8 cellular contexts compared by ENCODE assay signal in genomic region chr9:109780453-109781033, GRCh38. TPM values are rescaled to one million over a fixed set of nuclear protein-coding genes. Genes with fewer than 3 reads are reported as not detected.
DNase-seq lines count a peak whose midpoint lies in the region; ATAC-seq and TF ChIP-seq lines count a peak whose summit lies in the region.

No MANE protein-coding gene starts in this region.

- no peaks in the 10 kb centered on the region for H3K9me2 ChIP-seq in SK-N-SH

- CTCF ChIA-PET in SK-N-SH (lab: Yijun Ruan, JAX), result no interaction called here

- TF ChIP-seq RAD21 in SK-N-SH (IDR thresholded peaks at IDR 0.05; ENCODE audit: low read length), result no peak

- ATAC-seq in Right ventricle myocardium superior (ENCODE audit: poor library complexity) (peak; percentile 66), HG03354 (IDR thresholded peaks at IDR 0.05; ENCODE audit: poor library complexity, severe bottlenecking, unreplicated experiment) (no peak)

- H3K27me3 ChIP-seq in SK-N-SH (ENCODE audit: insufficient read depth) (no peaks in the 10 kb centered on the region), rectal smooth muscle tissue (ENCODE audit: control insufficient read depth, insufficient read depth, low read length) (peaks cover 3% of the 10 kb centered on the region), HAP-1 (ENCODE audit: low read depth) (peaks cover 4% of the 10 kb centered on the region)

- H2AFZ ChIP-seq in SK-N-SH (ENCODE audit: low read depth), result peak overlapping the region; percentile 67; the same call in 1 of the 2 replicates

- DNase-seq in ELR (ENCODE audit: low read depth) (peak; percentile 59), SK-N-SH (no peak), Right ventricle myocardium superior (peak; percentile 43), HAP-1 (ENCODE audit: low spot score in 2 of 2) (no peak), pons (ENCODE audit: low spot score) (no peak), DMS114 treated with DMSO at 0.1 percent for 48 hours (lab: John Stamatoyannopoulos, UW; ENCODE audit: unreplicated experiment) (no peak)

- H3K4me1 ChIP-seq in SK-N-SH (ENCODE audit: control insufficient read depth in 1 of 2, insufficient read depth in 2 of 2, low read depth in 1 of 2, low read length in 1 of 2), result no peaks in the 10 kb centered on the region
- H3K4me1 ChIP-seq in rectal smooth muscle tissue (ENCODE audit: control insufficient read depth, insufficient read depth, low read length), result peaks cover 2% of the 10 kb centered on the region
- no peaks in the 10 kb centered on the region for H3K4me1 ChIP-seq in HAP-1

- H3K9me3 ChIP-seq in SK-N-SH (no peaks in the 10 kb centered on the region), HAP-1 (no peaks in the 10 kb centered on the region)

- peaks cover 54% of the 10 kb centered on the region for H3K79me2 ChIP-seq in SK-N-SH (ENCODE audit: insufficient read depth)

- intact Hi-C loops in Right ventricle myocardium superior (cut with DNase I), result loop anchor here (2.0 kb wide), 1 partner anchor 48 kb away; no protein-coding TSS in a partner anchor

- peaks cover 0 to 9% of the 10 kb centered on the region in 2 experiments for H3K36me3 ChIP-seq in SK-N-SH (replicated peaks in 1 of 2; ENCODE audit: control insufficient read depth in 1 of 2, insufficient read depth in 2 of 2, low read length in 1 of 2)
- no peaks in the 10 kb centered on the region for H3K36me3 ChIP-seq in rectal smooth muscle tissue (ENCODE audit: control insufficient read depth, insufficient read depth, low read length)
- no peaks in the 10 kb centered on the region for H3K36me3 ChIP-seq in HAP-1 (replicated peaks)

- H3K27ac ChIP-seq in SK-N-SH (ENCODE audit: low read depth in 2 of 2, low read length in 1 of 2) (peak overlapping the region; percentile 58 to 93; a peak in 3 of 4 replicates), rectal smooth muscle tissue (ENCODE audit: low read depth, low read length) (no peak overlapping the region)

- WGBS in SK-N-SH (ENCODE audit: low lambda C conversion rate), result 1% methylated on average over 15 of the region's 16 CpGs

- no peak for TF ChIP-seq EP300 in SK-N-SH (IDR thresholded peaks at IDR 0.05; ENCODE audit: borderline replicate concordance in 1 of 2, low read depth in 1 of 2, low read length in 1 of 2)

- H3K9ac ChIP-seq in SK-N-SH (peak overlapping the region; percentile 99), rectal smooth muscle tissue (ENCODE audit: low read length) (no peak overlapping the region)

- in situ Hi-C loops in HAP-1 (cut with MboI; ENCODE audit: low sequenced_read_pairs), result no loop called here

- TF ChIP-seq CTCF in SK-N-SH (IDR thresholded peaks at IDR 0.05), result no peak

- POLR2A ChIA-PET in SK-N-SH (lab: Yijun Ruan, JAX), result no interaction called here

- peak overlapping the region; percentile 82 for H3K4me2 ChIP-seq in SK-N-SH

- H3K4me3 ChIP-seq in SK-N-SH (ENCODE audit: low read depth in 2 of 2, low read length in 1 of 2) (peak overlapping the region; percentile 73 to 99), rectal smooth muscle tissue (ENCODE audit: low read length) (peak overlapping the region; percentile 71), HAP-1 (no peak overlapping the region)

- no peaks in the 10 kb centered on the region for H3F3A ChIP-seq in SK-N-SH (replicated peaks; ENCODE audit: insufficient read depth)

- H4K20me1 ChIP-seq in SK-N-SH (ENCODE audit: insufficient read depth), result peaks cover 3% of the 10 kb centered on the region; the same call in 1 of the 2 replicates

TF ChIP-seq in SK-N-SH, 30 proteins besides CTCF, POLR2A, EP300 and RAD21:
- TF ChIP-seq NFIC (IDR thresholded peaks at IDR 0.05; ENCODE audit: borderline replicate concordance) (no peak), IRF3 (IDR thresholded peaks at IDR 0.05; ENCODE audit: low read depth, low read length) (no peak), SIN3A (IDR thresholded peaks at IDR 0.05; ENCODE audit: borderline replicate concordance, low read depth, low read length) (0 out of 2 replicates have a peak, but pooled peaks have one; percentile 49)
- TF ChIP-seq, protein P1, sequence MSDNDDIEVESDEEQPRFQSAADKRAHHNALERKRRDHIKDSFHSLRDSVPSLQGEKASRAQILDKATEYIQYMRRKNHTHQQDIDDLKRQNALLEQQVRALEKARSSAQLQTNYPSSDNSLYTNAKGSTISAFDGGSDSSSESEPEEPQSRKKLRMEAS (IDR thresholded peaks at IDR 0.05; ENCODE audit: low read depth), result peak; percentile 35; the same call in 1 of the 2 replicates

RNA-seq across cellular contexts. Expression of gene PALM2AKAP2, which starts 0.5 kb away (rescaled TPM):
- polyA plus RNA-seq in SK-N-SH (2012; rRNA removed), result 3.6 and 4.3 TPM in 2 replicates
- polyA plus RNA-seq in SK-N-SH (2012; cell fraction: cytosol; rRNA removed), result 4.1 and 4.8 TPM in 2 replicates
- polyA plus RNA-seq in SK-N-SH (2012; cell fraction: nucleus; rRNA removed), result 1.9 and 2.7 TPM in 2 replicates
- 87.5 TPM for total RNA-seq in Right ventricle myocardium superior

Comparison
In these comparisons a context has a peak if more than half of its experiments do, and no peak if none do; other contexts are left out.
1. DNase-seq: peak in ELR (single experiment) and Right ventricle myocardium superior (single experiment); none in SK-N-SH (single experiment), HAP-1 (0 of 2), pons (single experiment) and DMS114 treated with DMSO at 0.1 percent for 48 hours (single experiment).